Comparison of ENCODE assay signal across 17 cellular contexts in genomic region chr6:137357263-137357947, GRCh38.
"Had no signal": no experiment of that assay in that cellular context is flagged by ENCODE, and none has a peak within 500 bp of the region (broad histone marks: within the 10 kb centered on the region; RNA-seq: fewer than 3 reads in every experiment).

No MANE protein-coding gene starts in this region.

- H3K36me3 ChIP-seq: gastrocnemius medialis, lower lobe of right lung, prostate gland, sigmoid colon, thoracic aorta had no signal

- H3K27ac ChIP-seq: gastrocnemius medialis, lower lobe of right lung, prostate gland, sigmoid colon, thoracic aorta had no signal

- H3K9me3 Mint-ChIP-seq: activated B cell treated with CpG ODN at 0.5 μM for 24 hours; activated naive CD4-positive, alpha-beta T cell treated with anti-CD3 and anti-CD28 coated beads for 36 hours; stimulated activated naive CD8-positive, alpha-beta T cell treated with anti-CD3 and anti-CD28 coated beads, Interleukin-15, Interleukin-2, amounts not matched to agents 100 ng/mL and 50 ng/mL, for 24 hours; T-helper 1 cell treated with Interleukin-12 subunit alpha and Interleukin-12 subunit beta and Interleukin-4 antibody, amounts not matched to agents 30 μg/mL and 1 μg/mL, for 36 hours had no signal

- FAIRE-seq: colon, kidney had no signal

- H3K4me3 Mint-ChIP-seq: activated B cell treated with CpG ODN at 0.5 μM for 24 hours; activated CD4-positive, alpha-beta T cell treated with anti-CD3 and anti-CD28 coated beads, Interleukin-2, amount 10 ng/mL, durations not matched to agents 7 days and 5 days; activated naive CD4-positive, alpha-beta T cell treated with anti-CD3 and anti-CD28 coated beads for 36 hours; naive thymus-derived CD4-positive, alpha-beta T cell; stimulated activated naive CD8-positive, alpha-beta T cell treated with anti-CD3 and anti-CD28 coated beads, Interleukin-15, Interleukin-2, amounts not matched to agents 100 ng/mL and 50 ng/mL, for 24 hours; T-helper 1 cell treated with Interleukin-12 subunit alpha and Interleukin-12 subunit beta and Interleukin-4 antibody, amounts not matched to agents 30 μg/mL and 1 μg/mL, for 36 hours had no signal

- H3K27me3 ChIP-seq: gastrocnemius medialis, sigmoid colon had no signal

- H3K27me3 Mint-ChIP-seq: activated B cell treated with CpG ODN at 0.5 μM for 24 hours; stimulated activated naive CD8-positive, alpha-beta T cell treated with anti-CD3 and anti-CD28 coated beads, Interleukin-15, Interleukin-2, amounts not matched to agents 100 ng/mL and 50 ng/mL, for 24 hours had no signal

- H3K4me1 ChIP-seq: gastrocnemius medialis, lower lobe of right lung, prostate gland, sigmoid colon had no signal

- H3K27ac Mint-ChIP-seq: activated B cell treated with CpG ODN at 0.5 μM for 24 hours; activated CD4-positive, alpha-beta T cell treated with anti-CD3 and anti-CD28 coated beads, Interleukin-2, amount 10 ng/mL, durations not matched to agents 7 days and 5 days; activated naive CD4-positive, alpha-beta T cell treated with anti-CD3 and anti-CD28 coated beads for 36 hours; naive thymus-derived CD4-positive, alpha-beta T cell; stimulated activated naive CD8-positive, alpha-beta T cell treated with anti-CD3 and anti-CD28 coated beads, Interleukin-15, Interleukin-2, amounts not matched to agents 100 ng/mL and 50 ng/mL, for 24 hours; T-helper 1 cell treated with Interleukin-12 subunit alpha and Interleukin-12 subunit beta and Interleukin-4 antibody, amounts not matched to agents 30 μg/mL and 1 μg/mL, for 36 hours had no signal

- H3K9me3 ChIP-seq: gastrocnemius medialis, lower lobe of right lung, prostate gland, sigmoid colon, thoracic aorta had no signal

- H3K4me3 ChIP-seq: gastrocnemius medialis, lower lobe of right lung, prostate gland, sigmoid colon, thoracic aorta had no signal

- ATAC-seq: gastrocnemius medialis; lower lobe of right lung; naive thymus-derived CD4-positive, alpha-beta T cell had no signal

- DNase-seq: activated B cell treated with CpG ODN at 0.5 μM for 24 hours; activated CD4-positive, alpha-beta T cell treated with anti-CD3 and anti-CD28 coated beads, Interleukin-2, amount 10 ng/mL, durations not matched to agents 7 days and 5 days; activated CD8-positive, alpha-beta memory T cell treated with anti-CD3 and anti-CD28 coated beads for 24 hours; activated naive CD4-positive, alpha-beta T cell treated with anti-CD3 and anti-CD28 coated beads for 36 hours; effector CD4-positive, alpha-beta T cell; gastrocnemius medialis; kidney; lower lobe of right lung; naive thymus-derived CD4-positive, alpha-beta T cell; sigmoid colon; stimulated activated CD4-positive, alpha-beta T cell treated with anti-CD3 and anti-CD28 coated beads, Interleukin-12 subunit alpha, Interleukin-12 subunit beta, amount 100 ng/mL, for 4 hours; stimulated activated CD4-positive, alpha-beta T cell treated with anti-CD3 and anti-CD28 coated beads, Interleukin-2, amount 100 ng/mL, for 48 hours had no signal
